8 cellular contexts compared by ENCODE assay signal in the genomic region with DNA sequence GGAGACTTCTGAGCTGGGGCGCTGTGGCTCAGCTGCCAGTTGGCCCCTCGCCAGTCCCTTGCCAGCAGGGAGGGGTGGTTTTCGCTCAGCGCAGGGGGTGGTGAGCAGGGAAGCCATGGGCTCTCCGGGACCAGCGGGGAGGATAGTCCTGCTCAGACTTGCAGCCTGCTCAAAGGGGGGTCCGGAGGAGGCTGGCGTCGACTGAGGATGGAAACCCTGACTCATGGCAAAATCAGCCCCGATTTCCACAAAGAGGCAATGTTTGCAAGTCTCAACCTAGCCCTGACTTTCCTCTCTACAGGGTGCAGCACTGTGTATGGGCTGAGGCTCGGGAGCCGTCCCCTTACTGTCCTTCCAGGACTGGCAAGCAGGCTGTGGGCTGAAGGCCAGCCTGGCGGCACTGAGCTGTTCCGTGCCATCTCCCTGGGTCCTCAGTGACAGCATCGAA. TPM values are rescaled to one million over a fixed set of nuclear protein-coding genes. Genes with fewer than 3 reads are reported as not detected.
DNase-seq lines count a peak whose midpoint lies in the region; ATAC-seq and TF ChIP-seq lines count a peak whose summit lies in the region.

No MANE protein-coding gene starts in this region.

- H3K36me3 Mint-ChIP-seq in T-cell, result no peaks in the 10 kb centered on the region

- in situ Hi-C loops in brain microvascular endothelial cell (cut with HindIII; ENCODE audit: low pct_ligation_motif_present, low sequenced_read_pairs), result no loop called here

- CTCF ChIA-PET in T-cell (lab: Charles Lee), result no interaction called here

- no peak overlapping the region for H3K27ac Mint-ChIP-seq in T-cell

- H3K36me3 ChIP-seq in brain microvascular endothelial cell (replicated peaks), result no peaks in the 10 kb centered on the region
- peaks cover 6% of the 10 kb centered on the region for H3K36me3 ChIP-seq in lower lobe of right lung
- H3K36me3 ChIP-seq in vagina, result peaks cover 0 to 27% of the 10 kb centered on the region in 2 donors

- no peaks in the 10 kb centered on the region for H3K27me3 ChIP-seq in brain microvascular endothelial cell (replicated peaks)
- H3K27me3 ChIP-seq in lower lobe of right lung (ENCODE audit: low read depth), result peaks cover 7% of the 10 kb centered on the region
- H3K27me3 ChIP-seq in vagina, result no peaks in the 10 kb centered on the region

- H3K4me3 Mint-ChIP-seq in T-cell, result no peak overlapping the region

- H3K27ac ChIP-seq in brain microvascular endothelial cell (peak overlapping the region; percentile 19), lower lobe of right lung (peak overlapping the region; percentile 19), vagina (peak overlapping the region; percentile 92)

- no peak for TF ChIP-seq CTCF in brain microvascular endothelial cell (IDR thresholded peaks at IDR 0.05; ENCODE audit: low read depth, low read length, missing control alignments)
- no peak for TF ChIP-seq CTCF in lower lobe of right lung (IDR thresholded peaks at IDR 0.05)
- no peak for TF ChIP-seq CTCF in vagina (IDR thresholded peaks at IDR 0.05)

- peaks cover 7 to 17% of the 10 kb centered on the region in 2 donors for H3K27me3 Mint-ChIP-seq in T-cell

- ATAC-seq in lower lobe of right lung, result peak in 1 of 2 donors; percentile 46
- ATAC-seq in GM18867 (IDR thresholded peaks at IDR 0.05; ENCODE audit: unreplicated experiment), result no peak
- ATAC-seq in T-cell (replicated peaks in 1 of 4), result no peak

- intact Hi-C loops in lower lobe of right lung (cut with DNase I), result no loop called here
- intact Hi-C loops in vagina (cut with DNase I), result loop anchor here (5.0 kb wide), 1 partner anchor 90 kb away; no protein-coding TSS in a partner anchor

- H3K4me3 ChIP-seq in brain microvascular endothelial cell (ENCODE audit: low read depth, low read length), result no peak overlapping the region
- no peak overlapping the region for H3K4me3 ChIP-seq in lower lobe of right lung
- H3K4me3 ChIP-seq in vagina, result no peak overlapping the region

- POLR2A ChIA-PET in T-cell (lab: Charles Lee), result no interaction called here

- no peak for TF ChIP-seq POLR2A in vagina (IDR thresholded peaks at IDR 0.05)

- H3K9me3 ChIP-seq in lower lobe of right lung (no peaks in the 10 kb centered on the region), vagina (no peaks in the 10 kb centered on the region)

- no peaks in the 10 kb centered on the region for H3K9me3 Mint-ChIP-seq in T-cell

- no peaks in the 10 kb centered on the region for H3K4me1 Mint-ChIP-seq in T-cell

- H3K4me1 ChIP-seq in lower lobe of right lung, result peaks cover 22% of the 10 kb centered on the region
- peaks cover 63% of the 10 kb centered on the region for H3K4me1 ChIP-seq in vagina

- peak; percentile 34 for DNase-seq in NCI-H2107 treated with DMSO at 0.1 percent for 48 hours (lab: John Stamatoyannopoulos, UW; ENCODE audit: unreplicated experiment)
- DNase-seq in NCI-H2107 (lab: John Stamatoyannopoulos, UW), result no peak
- DNase-seq in brain microvascular endothelial cell, result peak; percentile 66
- DNase-seq in lower lobe of right lung, result no peak
- DNase-seq in vagina (ENCODE audit: extremely low spot score in 2 of 2), result peak in 1 of 2 donors; percentile 97
- DNase-seq in NCI-H2029 treated with DMSO at 0.1 percent for 48 hours (lab: John Stamatoyannopoulos, UW), result no peak
- no peak for DNase-seq in T-cell

RNA-seq across cellular contexts. Expression of a gene that starts 35.1 kb away (rescaled TPM):
- 307 TPM for total RNA-seq in lower lobe of right lung
- 1,019 TPM for total RNA-seq in vagina
- total RNA-seq in T-cell, result 1 to 10 TPM in 2 of 5 donors, under 1 TPM in 1, not detected in 2; 0.96 to 1.5 (median 1.0) TPM

Comparison
In these comparisons a context has a peak if more than half of its experiments do, and no peak if none do; other contexts are left out.
1. DNase-seq: peak in NCI-H2107 treated with DMSO at 0.1 percent for 48 hours (single experiment) and brain microvascular endothelial cell (single experiment); none in NCI-H2107 (single experiment), lower lobe of right lung (single experiment), NCI-H2029 treated with DMSO at 0.1 percent for 48 hours (single experiment) and T-cell (0 of 34).
2. H3K27ac ChIP-seq: peak in every context shown above with its lines; median percentile 92 in vagina; 19 in brain microvascular endothelial cell; 19 in lower lobe of right lung.
3. RNA of a gene that starts 35.1 kb away (total RNA-seq): 1,019 TPM in vagina (single experiment) and 307 TPM in lower lobe of right lung (single experiment); 0.96 to 1.5 TPM in T-cell; every median in the first group is over 100 times any median in the second.